8 cellular contexts compared by ENCODE assay signal in the genomic region with DNA sequence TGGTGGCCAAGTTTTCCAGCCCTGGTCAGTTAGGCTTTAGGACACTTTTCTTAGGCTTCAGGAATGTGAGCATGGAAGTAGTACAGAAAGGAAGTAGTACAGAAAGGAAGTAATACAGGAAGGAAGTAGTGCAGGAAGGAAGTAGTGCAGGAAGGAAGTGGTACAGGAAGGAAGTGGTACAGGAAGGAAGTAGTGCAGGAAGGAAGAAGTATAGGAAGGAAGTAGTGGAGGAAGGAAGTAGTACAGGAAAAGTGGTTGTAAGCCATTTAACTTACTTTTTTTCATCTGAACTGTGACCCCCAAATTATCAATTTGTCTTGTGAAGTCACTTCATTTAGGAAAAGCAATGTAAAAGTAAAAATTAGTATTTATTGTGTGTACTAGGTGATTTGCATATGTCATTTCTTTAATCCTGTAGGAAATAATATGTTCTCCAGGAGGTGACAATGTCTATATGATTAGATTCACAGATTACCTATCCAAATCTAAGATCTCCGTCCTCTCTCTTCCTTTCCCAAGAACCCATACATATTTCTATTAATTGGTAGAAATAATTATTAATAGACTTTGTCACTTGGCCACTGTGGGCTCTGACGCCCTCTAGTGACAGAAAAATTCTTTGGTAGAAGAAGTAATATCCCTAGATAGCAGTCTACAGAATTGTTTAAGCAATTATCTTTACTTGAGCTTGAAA.
DNase-seq lines count a peak whose midpoint lies in the region; TF ChIP-seq lines count a peak whose summit lies in the region.

No MANE protein-coding gene starts in this region.

- peaks cover 25% of the 10 kb centered on the region for H3K4me1 ChIP-seq in MM.1S (ENCODE audit: low read length)

- H4K20me1 ChIP-seq in MM.1S (ENCODE audit: insufficient read depth, low read length), result no peaks in the 10 kb centered on the region

- H3K9me2 ChIP-seq in MM.1S (replicated peaks; ENCODE audit: insufficient read depth, low read length), result no peaks in the 10 kb centered on the region

- H3K4me2 ChIP-seq in MM.1S (ENCODE audit: low read depth, low read length), result peak overlapping the region; percentile 15; the same call in 1 of the 2 replicates

- DNase-seq in NCI-H510A treated with DMSO at 0.1 percent for 48 hours (lab: John Stamatoyannopoulos, UW) (peak; percentile 44), NCI-H510A (lab: John Stamatoyannopoulos, UW) (no peak), MM.1S (peak; percentile 54), cerebellar cortex (ENCODE audit: low spot score) (peak; percentile 62), GM19240 (ENCODE audit: insufficient read length, low spot score) (no peak)
- DNase-seq in activated CD4-positive, CD25-positive, alpha-beta regulatory T cell treated with anti-CD3 and anti-CD28 coated beads, Interleukin-2, amount 50 U/mL, for 72 hours, result no peak
- no peak for DNase-seq in stimulated activated CD4-positive, alpha-beta T cell treated with anti-CD3 and anti-CD28 coated beads, Interleukin-4, amount 100 ng/mL, for 1 hour

- H3F3A ChIP-seq in MM.1S (ENCODE audit: insufficient read depth, low read length), result peaks cover 16% of the 10 kb centered on the region

- H3K9me3 ChIP-seq in MM.1S (replicated peaks; ENCODE audit: insufficient read depth, low read length), result no peaks in the 10 kb centered on the region

- no peaks in the 10 kb centered on the region for H3K36me3 Mint-ChIP-seq in nephron (ENCODE audit: low read depth)

- no peaks in the 10 kb centered on the region for H3K79me2 ChIP-seq in MM.1S (ENCODE audit: low read length)

- H3K4me3 Mint-ChIP-seq in nephron, result no peak overlapping the region

- H3K9ac ChIP-seq in MM.1S (ENCODE audit: low read length), result no peak overlapping the region

- no peak overlapping the region for H2AFZ ChIP-seq in MM.1S (ENCODE audit: low read length)

- H3K4me3 ChIP-seq in MM.1S (ENCODE audit: low read length), result no peak overlapping the region

- no peak overlapping the region for H3K27ac ChIP-seq in MM.1S (ENCODE audit: low read length)

- TF ChIP-seq CTCF in MM.1S (IDR thresholded peaks at IDR 0.05; ENCODE audit: low read length) (peak; percentile 72), nephron (IDR thresholded peaks at IDR 0.05; ENCODE audit: unreplicated experiment in 3 of 3) (peak; percentile 69 to 81 (median 72))

- H3K27ac Mint-ChIP-seq in nephron, result peak overlapping the region in 1 of 3 experiments; percentile 42

- no peaks in the 10 kb centered on the region for H3K9me3 Mint-ChIP-seq in nephron

- peaks cover 16% of the 10 kb centered on the region for H3K27me3 Mint-ChIP-seq in nephron (ENCODE audit: low read depth)

- 0 out of 2 replicates have a peak, but pooled peaks cover 6% of the 10 kb centered on the region for H3K27me3 ChIP-seq in MM.1S (replicated peaks; ENCODE audit: insufficient read depth, low read length)

- H3K4me1 Mint-ChIP-seq in nephron, result peaks cover 39% of the 10 kb centered on the region

- H3K36me3 ChIP-seq in MM.1S (replicated peaks; ENCODE audit: insufficient read depth, low read length), result no peaks in the 10 kb centered on the region

Comparison
In these comparisons a context has a peak if more than half of its experiments do, and no peak if none do; other contexts are left out.
1. DNase-seq: peak in NCI-H510A treated with DMSO at 0.1 percent for 48 hours (single experiment), MM.1S (single experiment) and cerebellar cortex (single experiment); none in NCI-H510A (single experiment), activated CD4-positive, CD25-positive, alpha-beta regulatory T cell treated with anti-CD3 and anti-CD28 coated beads, Interleukin-2, amount 50 U/mL, for 72 hours (single experiment), stimulated activated CD4-positive, alpha-beta T cell treated with anti-CD3 and anti-CD28 coated beads, Interleukin-4, amount 100 ng/mL, for 1 hour (single experiment) and GM19240 (single experiment).